Comparison of ENCODE assay signal across 8 cellular contexts in genomic region chr15:31487811-31488436, GRCh38.
DNase-seq lines count a peak whose midpoint lies in the region; ATAC-seq, FAIRE-seq and TF ChIP-seq lines count a peak whose summit lies in the region.
"Had no signal": no experiment of that assay in that cellular context is flagged by ENCODE, and none has a peak within 500 bp of the region (broad histone marks: within the 10 kb centered on the region; RNA-seq: fewer than 3 reads in every experiment).

No MANE protein-coding gene starts in this region.

- DNase-seq in GM12892 (ENCODE audit: insufficient read length): peak; percentile 49
- DNase-seq in activated CD8-positive, alpha-beta T cell treated with anti-CD3 and anti-CD28 coated beads, Interleukin-2, amount 10 ng/mL, durations not matched to agents 7 days and 5 days: peak; percentile 22
- DNase-seq in endothelial cell (ENCODE audit: low spot score): no peak
- no peak for DNase-seq in activated CD4-positive, CD25-positive, alpha-beta regulatory T cell treated with anti-CD3 and anti-CD28 coated beads, Interleukin-2, amount 50 U/mL, for 72 hours
- no peak for DNase-seq in inferior parietal cortex (ENCODE audit: extremely low spot score)

- H3K36me3 ChIP-seq in mucosa of rectum (ENCODE audit: control insufficient read depth in 2 of 2, insufficient read depth in 2 of 2, low read length in 2 of 2): no peaks in the 10 kb centered on the region
- H3K36me3 ChIP-seq: Peyer's patch had no signal

- H3K27ac ChIP-seq in mucosa of rectum (ENCODE audit: low read depth in 2 of 2, low read length in 2 of 2): peak overlapping the region; percentile 66 to 67

- POLR2A ChIA-PET in activated CD8-positive, alpha-beta T cell treated with anti-CD3 and anti-CD28 coated beads, Interleukin-2, amount 10 ng/mL, durations not matched to agents 7 days and 5 days (lab: Charles Lee): interaction anchor here (0.9 to 1.3 kb wide), 6 partner anchors 15 to 275 kb away, joined by 3 to 4 read pairs (median 3); no protein-coding TSS in a partner anchor

- FAIRE-seq in GM12892 (lab: Jason Lieb, UNC): peak; percentile 98

- no peak for TF ChIP-seq POLR2A in GM12892 (IDR thresholded peaks at IDR 0.05; ENCODE audit: low read depth, low read length)

- H3K27ac Mint-ChIP-seq in activated CD8-positive, alpha-beta T cell treated with anti-CD3 and anti-CD28 coated beads, Interleukin-2, amount 10 ng/mL, durations not matched to agents 7 days and 5 days: peak overlapping the region; percentile 72
- H3K27ac Mint-ChIP-seq in endothelial cell (ENCODE audit: unreplicated experiment): no peak overlapping the region

- no peaks in the 10 kb centered on the region for H3K9me3 ChIP-seq in mucosa of rectum (ENCODE audit: control insufficient read depth in 2 of 2, low read length in 2 of 2)

- no peak for TF ChIP-seq CTCF in endothelial cell (IDR thresholded peaks at IDR 0.05; ENCODE audit: unreplicated experiment)

- peaks cover 20 to 21% of the 10 kb centered on the region in 2 donors for H3K4me1 ChIP-seq in mucosa of rectum (ENCODE audit: control insufficient read depth in 2 of 2, insufficient read depth in 2 of 2, low read length in 2 of 2)

- H3K4me3 ChIP-seq in mucosa of rectum (ENCODE audit: low read length in 2 of 2): no peak overlapping the region
- H3K4me3 ChIP-seq: Peyer's patch had no signal

- ATAC-seq in HG02588 (IDR thresholded peaks at IDR 0.05; ENCODE audit: unreplicated experiment): peak; percentile 33
- ATAC-seq in activated CD8-positive, alpha-beta T cell treated with anti-CD3 and anti-CD28 coated beads, Interleukin-2, amount 10 ng/mL, durations not matched to agents 7 days and 5 days: no peak

- no peak overlapping the region for H3K4me3 Mint-ChIP-seq in activated CD8-positive, alpha-beta T cell treated with anti-CD3 and anti-CD28 coated beads, Interleukin-2, amount 10 ng/mL, durations not matched to agents 7 days and 5 days
- H3K4me3 Mint-ChIP-seq in endothelial cell (ENCODE audit: unreplicated experiment): no peak overlapping the region

- H3K9me3 Mint-ChIP-seq in activated CD8-positive, alpha-beta T cell treated with anti-CD3 and anti-CD28 coated beads, Interleukin-2, amount 10 ng/mL, durations not matched to agents 7 days and 5 days (ENCODE audit: insufficient read depth): peaks cover 20% of the 10 kb centered on the region
- no peaks in the 10 kb centered on the region for H3K9me3 Mint-ChIP-seq in endothelial cell (ENCODE audit: unreplicated experiment)

- H3K27me3 ChIP-seq in mucosa of rectum (ENCODE audit: control insufficient read depth in 2 of 2, insufficient read depth in 2 of 2, low read length in 2 of 2): no peaks in the 10 kb centered on the region
- H3K27me3 ChIP-seq: Peyer's patch had no signal

- peaks cover 60% of the 10 kb centered on the region for H3K4me1 Mint-ChIP-seq in activated CD8-positive, alpha-beta T cell treated with anti-CD3 and anti-CD28 coated beads, Interleukin-2, amount 10 ng/mL, durations not matched to agents 7 days and 5 days (ENCODE audit: low read depth)
- peaks cover under 1% of the 10 kb centered on the region for H3K4me1 Mint-ChIP-seq in endothelial cell (ENCODE audit: unreplicated experiment)

- peak overlapping the region in 1 of 2 donors; percentile 54 for H3K9ac ChIP-seq in mucosa of rectum (ENCODE audit: low read depth in 1 of 2, low read length in 2 of 2)

- H3K36me3 Mint-ChIP-seq in activated CD8-positive, alpha-beta T cell treated with anti-CD3 and anti-CD28 coated beads, Interleukin-2, amount 10 ng/mL, durations not matched to agents 7 days and 5 days (ENCODE audit: low read depth): peaks cover 24% of the 10 kb centered on the region
- H3K36me3 Mint-ChIP-seq in endothelial cell (ENCODE audit: low read depth, unreplicated experiment): peaks cover 5% of the 10 kb centered on the region

- H3K27me3 Mint-ChIP-seq in activated CD8-positive, alpha-beta T cell treated with anti-CD3 and anti-CD28 coated beads, Interleukin-2, amount 10 ng/mL, durations not matched to agents 7 days and 5 days (ENCODE audit: low read depth): no peaks in the 10 kb centered on the region
- H3K27me3 Mint-ChIP-seq in endothelial cell (ENCODE audit: unreplicated experiment): peaks cover 14% of the 10 kb centered on the region

- CTCF ChIA-PET in activated CD8-positive, alpha-beta T cell treated with anti-CD3 and anti-CD28 coated beads, Interleukin-2, amount 10 ng/mL, durations not matched to agents 7 days and 5 days (lab: Charles Lee): interaction anchor here (0.7 to 6.4 kb wide), 48 partner anchors 11 to 660 kb away, joined by 3 to 234 read pairs (median 6); partner anchors contain the start of gene KLF13

Comparison
In these comparisons a context has a peak if more than half of its experiments do, and no peak if none do; other contexts are left out.
1. DNase-seq: peak in GM12892 (single experiment) and activated CD8-positive, alpha-beta T cell treated with anti-CD3 and anti-CD28 coated beads, Interleukin-2, amount 10 ng/mL, durations not matched to agents 7 days and 5 days (single experiment); none in endothelial cell (single experiment), activated CD4-positive, CD25-positive, alpha-beta regulatory T cell treated with anti-CD3 and anti-CD28 coated beads, Interleukin-2, amount 50 U/mL, for 72 hours (single experiment) and inferior parietal cortex (single experiment).